In the genomic region with DNA sequence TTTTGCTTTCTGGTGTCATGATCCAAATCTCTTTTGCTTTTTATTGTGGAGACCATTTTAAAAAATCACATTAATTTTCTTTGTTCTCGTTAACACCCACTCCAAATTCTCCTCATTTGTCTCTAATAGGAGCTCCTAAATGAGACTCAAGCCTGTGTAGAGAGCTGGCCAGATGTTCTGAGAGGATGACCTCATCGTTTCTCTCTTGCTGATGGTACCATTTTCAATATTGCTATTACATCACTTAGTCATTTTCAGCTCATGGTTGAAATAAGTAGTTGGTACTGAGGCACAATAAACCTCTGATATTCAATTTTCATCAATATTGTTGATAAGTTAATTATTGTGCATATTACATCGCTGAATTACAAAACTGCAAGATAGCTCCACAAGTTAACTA, we compare ENCODE assay signal across 2 cellular contexts.
A peak's percentile ranks its signal among the peaks of the same experiment; 100 is the strongest.
TF ChIP-seq lines count a peak whose summit lies in the region.

No MANE protein-coding gene starts in this region.

TF ChIP-seq in A549, 52 proteins besides CTCF, POLR2A, EP300 and RAD21:
- TF ChIP-seq, protein P1, sequence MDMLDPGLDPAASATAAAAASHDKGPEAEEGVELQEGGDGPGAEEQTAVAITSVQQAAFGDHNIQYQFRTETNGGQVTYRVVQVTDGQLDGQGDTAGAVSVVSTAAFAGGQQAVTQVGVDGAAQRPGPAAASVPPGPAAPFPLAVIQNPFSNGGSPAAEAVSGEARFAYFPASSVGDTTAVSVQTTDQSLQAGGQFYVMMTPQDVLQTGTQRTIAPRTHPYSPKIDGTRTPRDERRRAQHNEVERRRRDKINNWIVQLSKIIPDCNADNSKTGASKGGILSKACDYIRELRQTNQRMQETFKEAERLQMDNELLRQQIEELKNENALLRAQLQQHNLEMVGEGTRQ (IDR thresholded peaks at IDR 0.05), result no peak
- TF ChIP-seq FOSL2 (IDR thresholded peaks at IDR 0.05) (no peak), FOSL2 (CRISPR knock-in tag; IDR thresholded peaks at IDR 0.05) (peak; percentile 14; the same call in 1 of the 2 replicates)

TF ChIP-seq in K562, 482 proteins besides CTCF, POLR2A, EP300 and RAD21:
- TF ChIP-seq, protein P2, sequence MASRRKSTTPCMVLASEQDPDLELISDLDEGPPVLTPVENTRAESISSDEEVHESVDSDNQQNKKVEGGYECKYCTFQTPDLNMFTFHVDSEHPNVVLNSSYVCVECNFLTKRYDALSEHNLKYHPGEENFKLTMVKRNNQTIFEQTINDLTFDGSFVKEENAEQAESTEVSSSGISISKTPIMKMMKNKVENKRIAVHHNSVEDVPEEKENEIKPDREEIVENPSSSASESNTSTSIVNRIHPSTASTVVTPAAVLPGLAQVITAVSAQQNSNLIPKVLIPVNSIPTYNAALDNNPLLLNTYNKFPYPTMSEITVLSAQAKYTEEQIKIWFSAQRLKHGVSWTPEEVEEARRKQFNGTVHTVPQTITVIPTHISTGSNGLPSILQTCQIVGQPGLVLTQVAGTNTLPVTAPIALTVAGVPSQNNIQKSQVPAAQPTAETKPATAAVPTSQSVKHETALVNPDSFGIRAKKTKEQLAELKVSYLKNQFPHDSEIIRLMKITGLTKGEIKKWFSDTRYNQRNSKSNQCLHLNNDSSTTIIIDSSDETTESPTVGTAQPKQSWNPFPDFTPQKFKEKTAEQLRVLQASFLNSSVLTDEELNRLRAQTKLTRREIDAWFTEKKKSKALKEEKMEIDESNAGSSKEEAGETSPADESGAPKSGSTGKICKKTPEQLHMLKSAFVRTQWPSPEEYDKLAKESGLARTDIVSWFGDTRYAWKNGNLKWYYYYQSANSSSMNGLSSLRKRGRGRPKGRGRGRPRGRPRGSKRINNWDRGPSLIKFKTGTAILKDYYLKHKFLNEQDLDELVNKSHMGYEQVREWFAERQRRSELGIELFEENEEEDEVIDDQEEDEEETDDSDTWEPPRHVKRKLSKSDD (conservative IDR thresholded peaks at IDR 0.05; ENCODE audit: low read length), result no peak
- TF ChIP-seq, protein P3, sequence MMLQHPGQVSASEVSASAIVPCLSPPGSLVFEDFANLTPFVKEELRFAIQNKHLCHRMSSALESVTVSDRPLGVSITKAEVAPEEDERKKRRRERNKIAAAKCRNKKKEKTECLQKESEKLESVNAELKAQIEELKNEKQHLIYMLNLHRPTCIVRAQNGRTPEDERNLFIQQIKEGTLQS (IDR thresholded peaks at IDR 0.05), result peak; percentile 88
- TF ChIP-seq, protein P3 (CRISPR knock-in tag; conservative IDR thresholded peaks at IDR 0.05), result no peak
- no peak for TF ChIP-seq BCOR (IDR thresholded peaks at IDR 0.05)
- TF ChIP-seq RFX1 (IDR thresholded peaks at IDR 0.05), result no peak
- no peak for TF ChIP-seq ZNF778 (CRISPR knock-in tag; IDR thresholded peaks at IDR 0.05)
- TF ChIP-seq TAF1 (IDR thresholded peaks at IDR 0.05; ENCODE audit: control insufficient read depth, extremely low read depth, insufficient read depth, low read length, severe bottlenecking), result no peak
- TF ChIP-seq STAG1 (CRISPR knock-in tag; IDR thresholded peaks at IDR 0.05; ENCODE audit: borderline replicate concordance), result no peak
- TF ChIP-seq, protein P4, sequence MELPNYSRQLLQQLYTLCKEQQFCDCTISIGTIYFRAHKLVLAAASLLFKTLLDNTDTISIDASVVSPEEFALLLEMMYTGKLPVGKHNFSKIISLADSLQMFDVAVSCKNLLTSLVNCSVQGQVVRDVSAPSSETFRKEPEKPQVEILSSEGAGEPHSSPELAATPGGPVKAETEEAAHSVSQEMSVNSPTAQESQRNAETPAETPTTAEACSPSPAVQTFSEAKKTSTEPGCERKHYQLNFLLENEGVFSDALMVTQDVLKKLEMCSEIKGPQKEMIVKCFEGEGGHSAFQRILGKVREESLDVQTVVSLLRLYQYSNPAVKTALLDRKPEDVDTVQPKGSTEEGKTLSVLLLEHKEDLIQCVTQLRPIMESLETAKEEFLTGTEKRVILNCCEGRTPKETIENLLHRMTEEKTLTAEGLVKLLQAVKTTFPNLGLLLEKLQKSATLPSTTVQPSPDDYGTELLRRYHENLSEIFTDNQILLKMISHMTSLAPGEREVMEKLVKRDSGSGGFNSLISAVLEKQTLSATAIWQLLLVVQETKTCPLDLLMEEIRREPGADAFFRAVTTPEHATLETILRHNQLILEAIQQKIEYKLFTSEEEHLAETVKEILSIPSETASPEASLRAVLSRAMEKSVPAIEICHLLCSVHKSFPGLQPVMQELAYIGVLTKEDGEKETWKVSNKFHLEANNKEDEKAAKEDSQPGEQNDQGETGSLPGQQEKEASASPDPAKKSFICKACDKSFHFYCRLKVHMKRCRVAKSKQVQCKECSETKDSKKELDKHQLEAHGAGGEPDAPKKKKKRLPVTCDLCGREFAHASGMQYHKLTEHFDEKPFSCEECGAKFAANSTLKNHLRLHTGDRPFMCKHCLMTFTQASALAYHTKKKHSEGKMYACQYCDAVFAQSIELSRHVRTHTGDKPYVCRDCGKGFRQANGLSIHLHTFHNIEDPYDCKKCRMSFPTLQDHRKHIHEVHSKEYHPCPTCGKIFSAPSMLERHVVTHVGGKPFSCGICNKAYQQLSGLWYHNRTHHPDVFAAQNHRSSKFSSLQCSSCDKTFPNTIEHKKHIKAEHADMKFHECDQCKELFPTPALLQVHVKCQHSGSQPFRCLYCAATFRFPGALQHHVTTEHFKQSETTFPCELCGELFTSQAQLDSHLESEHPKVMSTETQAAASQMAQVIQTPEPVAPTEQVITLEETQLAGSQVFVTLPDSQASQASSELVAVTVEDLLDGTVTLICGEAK (IDR thresholded peaks at IDR 0.05), result no peak
- TF ChIP-seq, protein P4 (CRISPR knock-in tag; IDR thresholded peaks at IDR 0.05), result no peak
- no peak for TF ChIP-seq NR2C2 (CRISPR knock-in tag; IDR thresholded peaks at IDR 0.05)
- no peak for TF ChIP-seq NR2C2 (tag; IDR thresholded peaks at IDR 0.05)
- TF ChIP-seq CEBPG (CRISPR knock-in tag; IDR thresholded peaks at IDR 0.05), result no peak
- TF ChIP-seq CEBPG (tag; conservative IDR thresholded peaks at IDR 0.05 in 1 of 2, IDR thresholded peaks at IDR 0.05 in 1 of 2), result peak in 1 of 2 experiments; percentile 32; a peak in 1 of 4 replicates
- TF ChIP-seq PML (IDR thresholded peaks at IDR 0.05; ENCODE audit: low read length), result no peak
- TF ChIP-seq, protein P5, sequence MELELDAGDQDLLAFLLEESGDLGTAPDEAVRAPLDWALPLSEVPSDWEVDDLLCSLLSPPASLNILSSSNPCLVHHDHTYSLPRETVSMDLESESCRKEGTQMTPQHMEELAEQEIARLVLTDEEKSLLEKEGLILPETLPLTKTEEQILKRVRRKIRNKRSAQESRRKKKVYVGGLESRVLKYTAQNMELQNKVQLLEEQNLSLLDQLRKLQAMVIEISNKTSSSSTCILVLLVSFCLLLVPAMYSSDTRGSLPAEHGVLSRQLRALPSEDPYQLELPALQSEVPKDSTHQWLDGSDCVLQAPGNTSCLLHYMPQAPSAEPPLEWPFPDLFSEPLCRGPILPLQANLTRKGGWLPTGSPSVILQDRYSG (tag; conservative IDR thresholded peaks at IDR 0.05; ENCODE audit: low read depth), result no peak
- TF ChIP-seq, protein P6, sequence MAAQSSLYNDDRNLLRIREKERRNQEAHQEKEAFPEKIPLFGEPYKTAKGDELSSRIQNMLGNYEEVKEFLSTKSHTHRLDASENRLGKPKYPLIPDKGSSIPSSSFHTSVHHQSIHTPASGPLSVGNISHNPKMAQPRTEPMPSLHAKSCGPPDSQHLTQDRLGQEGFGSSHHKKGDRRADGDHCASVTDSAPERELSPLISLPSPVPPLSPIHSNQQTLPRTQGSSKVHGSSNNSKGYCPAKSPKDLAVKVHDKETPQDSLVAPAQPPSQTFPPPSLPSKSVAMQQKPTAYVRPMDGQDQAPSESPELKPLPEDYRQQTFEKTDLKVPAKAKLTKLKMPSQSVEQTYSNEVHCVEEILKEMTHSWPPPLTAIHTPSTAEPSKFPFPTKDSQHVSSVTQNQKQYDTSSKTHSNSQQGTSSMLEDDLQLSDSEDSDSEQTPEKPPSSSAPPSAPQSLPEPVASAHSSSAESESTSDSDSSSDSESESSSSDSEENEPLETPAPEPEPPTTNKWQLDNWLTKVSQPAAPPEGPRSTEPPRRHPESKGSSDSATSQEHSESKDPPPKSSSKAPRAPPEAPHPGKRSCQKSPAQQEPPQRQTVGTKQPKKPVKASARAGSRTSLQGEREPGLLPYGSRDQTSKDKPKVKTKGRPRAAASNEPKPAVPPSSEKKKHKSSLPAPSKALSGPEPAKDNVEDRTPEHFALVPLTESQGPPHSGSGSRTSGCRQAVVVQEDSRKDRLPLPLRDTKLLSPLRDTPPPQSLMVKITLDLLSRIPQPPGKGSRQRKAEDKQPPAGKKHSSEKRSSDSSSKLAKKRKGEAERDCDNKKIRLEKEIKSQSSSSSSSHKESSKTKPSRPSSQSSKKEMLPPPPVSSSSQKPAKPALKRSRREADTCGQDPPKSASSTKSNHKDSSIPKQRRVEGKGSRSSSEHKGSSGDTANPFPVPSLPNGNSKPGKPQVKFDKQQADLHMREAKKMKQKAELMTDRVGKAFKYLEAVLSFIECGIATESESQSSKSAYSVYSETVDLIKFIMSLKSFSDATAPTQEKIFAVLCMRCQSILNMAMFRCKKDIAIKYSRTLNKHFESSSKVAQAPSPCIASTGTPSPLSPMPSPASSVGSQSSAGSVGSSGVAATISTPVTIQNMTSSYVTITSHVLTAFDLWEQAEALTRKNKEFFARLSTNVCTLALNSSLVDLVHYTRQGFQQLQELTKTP (IDR thresholded peaks at IDR 0.05; ENCODE audit: low read depth in 1 of 2, partially characterized antibody in 2 of 2), result no peak
- no peak for TF ChIP-seq GTF2A2 (tag; IDR thresholded peaks at IDR 0.05)
- TF ChIP-seq PHF20 (IDR thresholded peaks at IDR 0.05; ENCODE audit: partially characterized antibody), result no peak
- TF ChIP-seq JUND (IDR thresholded peaks at IDR 0.05; ENCODE audit: borderline replicate concordance, low read depth, low read length), result no peak
- TF ChIP-seq JUND (tag; IDR thresholded peaks at IDR 0.05; ENCODE audit: borderline replicate concordance, low read depth, low read length), result peak; percentile 52; the same call in 1 of the 3 replicates
- TF ChIP-seq, protein P7, sequence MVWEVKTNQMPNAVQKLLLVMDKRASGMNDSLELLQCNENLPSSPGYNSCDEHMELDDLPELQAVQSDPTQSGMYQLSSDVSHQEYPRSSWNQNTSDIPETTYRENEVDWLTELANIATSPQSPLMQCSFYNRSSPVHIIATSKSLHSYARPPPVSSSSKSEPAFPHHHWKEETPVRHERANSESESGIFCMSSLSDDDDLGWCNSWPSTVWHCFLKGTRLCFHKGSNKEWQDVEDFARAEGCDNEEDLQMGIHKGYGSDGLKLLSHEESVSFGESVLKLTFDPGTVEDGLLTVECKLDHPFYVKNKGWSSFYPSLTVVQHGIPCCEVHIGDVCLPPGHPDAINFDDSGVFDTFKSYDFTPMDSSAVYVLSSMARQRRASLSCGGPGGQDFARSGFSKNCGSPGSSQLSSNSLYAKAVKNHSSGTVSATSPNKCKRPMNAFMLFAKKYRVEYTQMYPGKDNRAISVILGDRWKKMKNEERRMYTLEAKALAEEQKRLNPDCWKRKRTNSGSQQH (CRISPR knock-in tag; IDR thresholded peaks at IDR 0.05), result no peak
- no peak for TF ChIP-seq ZNF175 (CRISPR knock-in tag; IDR thresholded peaks at IDR 0.05; ENCODE audit: low read depth)
- peak; percentile 52; the same call in 1 of the 2 replicates for TF ChIP-seq ATF7 (IDR thresholded peaks at IDR 0.05)
- no peak for TF ChIP-seq MAFK (IDR thresholded peaks at IDR 0.05; ENCODE audit: low read length)
